Comparison of ENCODE assay signal across 1 cellular context in the genomic region with DNA sequence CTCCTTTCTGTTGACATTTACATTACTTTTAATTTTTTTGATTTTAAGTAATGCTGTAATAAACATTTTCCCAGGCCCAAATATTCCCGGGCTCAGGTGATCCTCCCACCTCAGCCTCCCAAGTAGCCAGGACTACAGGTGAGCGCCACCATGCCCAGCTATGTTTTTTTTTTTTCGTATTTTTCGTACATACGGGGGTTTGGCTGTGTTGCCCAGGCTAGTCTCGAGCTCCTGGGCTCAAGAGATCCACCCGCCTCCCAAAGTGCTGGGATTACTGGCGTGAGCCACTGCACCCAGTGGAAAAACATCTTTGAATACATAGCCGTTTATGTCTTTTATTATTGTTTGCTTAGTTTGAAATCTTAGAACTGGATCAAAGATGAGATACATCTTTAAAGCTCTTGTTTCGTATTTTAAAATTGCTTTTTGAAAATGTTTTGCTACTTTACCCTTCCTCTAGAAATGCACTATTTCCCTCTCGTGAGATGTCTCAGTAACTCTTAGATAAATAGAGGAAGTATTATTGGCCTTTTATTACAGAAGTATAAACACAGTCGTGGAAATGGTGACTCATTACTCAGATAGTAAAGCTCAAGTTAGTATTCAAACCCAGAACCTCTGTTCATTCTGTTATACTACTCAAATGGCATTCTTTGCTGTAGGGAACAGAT.
TF ChIP-seq lines count a peak whose summit lies in the region.

No MANE protein-coding gene starts in this region.

TF ChIP-seq in K562, 482 proteins besides CTCF, POLR2A, EP300 and RAD21 (continued from another document and continues in another):
- TF ChIP-seq, protein P1, sequence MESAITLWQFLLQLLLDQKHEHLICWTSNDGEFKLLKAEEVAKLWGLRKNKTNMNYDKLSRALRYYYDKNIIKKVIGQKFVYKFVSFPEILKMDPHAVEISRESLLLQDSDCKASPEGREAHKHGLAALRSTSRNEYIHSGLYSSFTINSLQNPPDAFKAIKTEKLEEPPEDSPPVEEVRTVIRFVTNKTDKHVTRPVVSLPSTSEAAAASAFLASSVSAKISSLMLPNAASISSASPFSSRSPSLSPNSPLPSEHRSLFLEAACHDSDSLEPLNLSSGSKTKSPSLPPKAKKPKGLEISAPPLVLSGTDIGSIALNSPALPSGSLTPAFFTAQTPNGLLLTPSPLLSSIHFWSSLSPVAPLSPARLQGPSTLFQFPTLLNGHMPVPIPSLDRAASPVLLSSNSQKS (CRISPR knock-in tag; IDR thresholded peaks at IDR 0.05): no peak
- TF ChIP-seq HDAC8 (tag; IDR thresholded peaks at IDR 0.05) (no peak), ARNT (IDR thresholded peaks at IDR 0.05) (no peak), POLR2B (IDR thresholded peaks at IDR 0.05; ENCODE audit: low read depth, partially characterized antibody) (no peak), MEIS2 (IDR thresholded peaks at IDR 0.05; ENCODE audit: partially characterized antibody) (no peak), HDAC1 (IDR thresholded peaks at IDR 0.05) (0 out of 4 replicates have a peak, but pooled peaks of 1 of the 2 experiments have one; percentile 31), XRCC4 (IDR thresholded peaks at IDR 0.05; ENCODE audit: extremely low read depth, insufficient read depth, insufficient read length) (no peak), ZNF444 (CRISPR knock-in tag; IDR thresholded peaks at IDR 0.05) (no peak), HNRNPK (IDR thresholded peaks at IDR 0.05; ENCODE audit: low read depth, low read length, poor library complexity, severe bottlenecking) (no peak), NCOR1 (IDR thresholded peaks at IDR 0.05) (no peak), ZNF347 (CRISPR knock-in tag; IDR thresholded peaks at IDR 0.05; ENCODE audit: low read depth) (no peak), MECOM (CRISPR knock-in tag; IDR thresholded peaks at IDR 0.05) (peak; percentile 14; the same call in 1 of the 2 replicates), BMI1 (IDR thresholded peaks at IDR 0.05; ENCODE audit: low read length) (no peak), ELF1 (tag; IDR thresholded peaks at IDR 0.05) (0 out of 2 replicates have a peak, but pooled peaks have one; percentile 26), FOXK2 (conservative IDR thresholded peaks at IDR 0.05 in 1 of 2, IDR thresholded peaks at IDR 0.05 in 1 of 2; ENCODE audit: low read depth in 2 of 2) (0 out of 4 replicates have a peak, but pooled peaks of 1 of the 2 experiments have one; percentile 41), SMC3 (conservative IDR thresholded peaks at IDR 0.05; ENCODE audit: insufficient read depth, low read depth, low read length) (no peak), DDX20 (tag; IDR thresholded peaks at IDR 0.05; ENCODE audit: low read depth) (no peak), DPF2 (IDR thresholded peaks at IDR 0.05) (peak; percentile 86), ZNF79 (CRISPR knock-in tag; IDR thresholded peaks at IDR 0.05; ENCODE audit: low read depth) (no peak), CREM (IDR thresholded peaks at IDR 0.05; ENCODE audit: low read depth) (no peak), ZNF778 (CRISPR knock-in tag; IDR thresholded peaks at IDR 0.05) (no peak), FOXA3 (CRISPR knock-in tag; conservative IDR thresholded peaks at IDR 0.05 in 1 of 2, IDR thresholded peaks at IDR 0.05 in 1 of 2) (peak in 1 of 2 experiments; percentile 68; a peak in 2 of 4 replicates), SUPT5H (IDR thresholded peaks at IDR 0.05) (no peak), ZNF717 (CRISPR knock-in tag; IDR thresholded peaks at IDR 0.05) (no peak), JUNB (CRISPR knock-in tag; conservative IDR thresholded peaks at IDR 0.05) (no peak; the same call in 1 of the 2 replicates), TAF9B (IDR thresholded peaks at IDR 0.05; ENCODE audit: partially characterized antibody) (no peak), ZBTB7A (IDR thresholded peaks at IDR 0.05; ENCODE audit: borderline replicate concordance, control insufficient read depth, low read depth, low read length) (no peak), U2AF2 (optimal IDR thresholded peaks at IDR 0.05; ENCODE audit: low read depth, low read length) (no peak), ZNF561 (CRISPR knock-in tag; conservative IDR thresholded peaks at IDR 0.05) (no peak)
- TF ChIP-seq, protein P2, sequence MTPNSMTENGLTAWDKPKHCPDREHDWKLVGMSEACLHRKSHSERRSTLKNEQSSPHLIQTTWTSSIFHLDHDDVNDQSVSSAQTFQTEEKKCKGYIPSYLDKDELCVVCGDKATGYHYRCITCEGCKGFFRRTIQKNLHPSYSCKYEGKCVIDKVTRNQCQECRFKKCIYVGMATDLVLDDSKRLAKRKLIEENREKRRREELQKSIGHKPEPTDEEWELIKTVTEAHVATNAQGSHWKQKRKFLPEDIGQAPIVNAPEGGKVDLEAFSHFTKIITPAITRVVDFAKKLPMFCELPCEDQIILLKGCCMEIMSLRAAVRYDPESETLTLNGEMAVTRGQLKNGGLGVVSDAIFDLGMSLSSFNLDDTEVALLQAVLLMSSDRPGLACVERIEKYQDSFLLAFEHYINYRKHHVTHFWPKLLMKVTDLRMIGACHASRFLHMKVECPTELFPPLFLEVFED (CRISPR knock-in tag; conservative IDR thresholded peaks at IDR 0.05): no peak
- TF ChIP-seq, protein P3, sequence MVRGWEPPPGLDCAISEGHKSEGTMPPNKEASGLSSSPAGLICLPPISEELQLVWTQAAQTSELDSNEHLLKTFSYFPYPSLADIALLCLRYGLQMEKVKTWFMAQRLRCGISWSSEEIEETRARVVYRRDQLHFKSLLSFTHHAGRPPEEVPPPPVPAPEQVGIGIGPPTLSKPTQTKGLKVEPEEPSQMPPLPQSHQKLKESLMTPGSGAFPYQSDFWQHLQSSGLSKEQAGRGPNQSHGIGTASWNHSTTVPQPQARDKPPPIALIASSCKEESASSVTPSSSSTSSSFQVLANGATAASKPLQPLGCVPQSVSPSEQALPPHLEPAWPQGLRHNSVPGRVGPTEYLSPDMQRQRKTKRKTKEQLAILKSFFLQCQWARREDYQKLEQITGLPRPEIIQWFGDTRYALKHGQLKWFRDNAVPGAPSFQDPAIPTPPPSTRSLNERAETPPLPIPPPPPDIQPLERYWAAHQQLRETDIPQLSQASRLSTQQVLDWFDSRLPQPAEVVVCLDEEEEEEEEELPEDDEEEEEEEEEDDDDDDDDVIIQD (CRISPR knock-in tag; IDR thresholded peaks at IDR 0.05): no peak
- TF ChIP-seq, protein P4, sequence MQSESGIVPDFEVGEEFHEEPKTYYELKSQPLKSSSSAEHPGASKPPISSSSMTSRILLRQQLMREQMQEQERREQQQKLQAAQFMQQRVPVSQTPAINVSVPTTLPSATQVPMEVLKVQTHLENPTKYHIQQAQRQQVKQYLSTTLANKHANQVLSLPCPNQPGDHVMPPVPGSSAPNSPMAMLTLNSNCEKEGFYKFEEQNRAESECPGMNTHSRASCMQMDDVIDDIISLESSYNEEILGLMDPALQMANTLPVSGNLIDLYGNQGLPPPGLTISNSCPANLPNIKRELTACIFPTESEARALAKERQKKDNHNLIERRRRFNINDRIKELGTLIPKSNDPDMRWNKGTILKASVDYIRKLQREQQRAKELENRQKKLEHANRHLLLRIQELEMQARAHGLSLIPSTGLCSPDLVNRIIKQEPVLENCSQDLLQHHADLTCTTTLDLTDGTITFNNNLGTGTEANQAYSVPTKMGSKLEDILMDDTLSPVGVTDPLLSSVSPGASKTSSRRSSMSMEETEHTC (IDR thresholded peaks at IDR 0.05): no peak
- TF ChIP-seq, protein P5, sequence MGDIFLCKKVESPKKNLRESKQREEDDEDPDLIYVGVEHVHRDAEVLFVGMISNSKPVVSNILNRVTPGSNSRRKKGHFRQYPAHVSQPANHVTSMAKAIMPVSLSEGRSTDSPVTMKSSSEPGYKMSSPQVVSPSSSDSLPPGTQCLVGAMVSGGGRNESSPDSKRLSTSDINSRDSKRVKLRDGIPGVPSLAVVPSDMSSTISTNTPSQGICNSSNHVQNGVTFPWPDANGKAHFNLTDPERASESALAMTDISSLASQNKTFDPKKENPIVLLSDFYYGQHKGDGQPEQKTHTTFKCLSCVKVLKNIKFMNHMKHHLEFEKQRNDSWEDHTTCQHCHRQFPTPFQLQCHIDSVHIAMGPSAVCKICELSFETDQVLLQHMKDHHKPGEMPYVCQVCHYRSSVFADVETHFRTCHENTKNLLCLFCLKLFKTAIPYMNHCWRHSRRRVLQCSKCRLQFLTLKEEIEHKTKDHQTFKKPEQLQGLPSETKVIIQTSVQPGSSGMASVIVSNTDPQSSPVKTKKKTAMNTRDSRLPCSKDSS (IDR thresholded peaks at IDR 0.05; ENCODE audit: low read depth, partially characterized antibody): no peak
- TF ChIP-seq, protein P6, sequence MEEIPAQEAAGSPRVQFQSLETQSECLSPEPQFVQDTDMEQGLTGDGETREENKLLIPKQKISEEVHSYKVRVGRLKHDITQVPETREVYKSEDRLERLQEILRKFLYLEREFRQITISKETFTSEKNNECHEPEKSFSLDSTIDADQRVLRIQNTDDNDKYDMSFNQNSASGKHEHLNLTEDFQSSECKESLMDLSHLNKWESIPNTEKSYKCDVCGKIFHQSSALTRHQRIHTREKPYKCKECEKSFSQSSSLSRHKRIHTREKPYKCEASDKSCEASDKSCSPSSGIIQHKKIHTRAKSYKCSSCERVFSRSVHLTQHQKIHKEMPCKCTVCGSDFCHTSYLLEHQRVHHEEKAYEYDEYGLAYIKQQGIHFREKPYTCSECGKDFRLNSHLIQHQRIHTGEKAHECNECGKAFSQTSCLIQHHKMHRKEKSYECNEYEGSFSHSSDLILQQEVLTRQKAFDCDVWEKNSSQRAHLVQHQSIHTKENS (CRISPR knock-in tag; IDR thresholded peaks at IDR 0.05): no peak
- TF ChIP-seq, protein P7, sequence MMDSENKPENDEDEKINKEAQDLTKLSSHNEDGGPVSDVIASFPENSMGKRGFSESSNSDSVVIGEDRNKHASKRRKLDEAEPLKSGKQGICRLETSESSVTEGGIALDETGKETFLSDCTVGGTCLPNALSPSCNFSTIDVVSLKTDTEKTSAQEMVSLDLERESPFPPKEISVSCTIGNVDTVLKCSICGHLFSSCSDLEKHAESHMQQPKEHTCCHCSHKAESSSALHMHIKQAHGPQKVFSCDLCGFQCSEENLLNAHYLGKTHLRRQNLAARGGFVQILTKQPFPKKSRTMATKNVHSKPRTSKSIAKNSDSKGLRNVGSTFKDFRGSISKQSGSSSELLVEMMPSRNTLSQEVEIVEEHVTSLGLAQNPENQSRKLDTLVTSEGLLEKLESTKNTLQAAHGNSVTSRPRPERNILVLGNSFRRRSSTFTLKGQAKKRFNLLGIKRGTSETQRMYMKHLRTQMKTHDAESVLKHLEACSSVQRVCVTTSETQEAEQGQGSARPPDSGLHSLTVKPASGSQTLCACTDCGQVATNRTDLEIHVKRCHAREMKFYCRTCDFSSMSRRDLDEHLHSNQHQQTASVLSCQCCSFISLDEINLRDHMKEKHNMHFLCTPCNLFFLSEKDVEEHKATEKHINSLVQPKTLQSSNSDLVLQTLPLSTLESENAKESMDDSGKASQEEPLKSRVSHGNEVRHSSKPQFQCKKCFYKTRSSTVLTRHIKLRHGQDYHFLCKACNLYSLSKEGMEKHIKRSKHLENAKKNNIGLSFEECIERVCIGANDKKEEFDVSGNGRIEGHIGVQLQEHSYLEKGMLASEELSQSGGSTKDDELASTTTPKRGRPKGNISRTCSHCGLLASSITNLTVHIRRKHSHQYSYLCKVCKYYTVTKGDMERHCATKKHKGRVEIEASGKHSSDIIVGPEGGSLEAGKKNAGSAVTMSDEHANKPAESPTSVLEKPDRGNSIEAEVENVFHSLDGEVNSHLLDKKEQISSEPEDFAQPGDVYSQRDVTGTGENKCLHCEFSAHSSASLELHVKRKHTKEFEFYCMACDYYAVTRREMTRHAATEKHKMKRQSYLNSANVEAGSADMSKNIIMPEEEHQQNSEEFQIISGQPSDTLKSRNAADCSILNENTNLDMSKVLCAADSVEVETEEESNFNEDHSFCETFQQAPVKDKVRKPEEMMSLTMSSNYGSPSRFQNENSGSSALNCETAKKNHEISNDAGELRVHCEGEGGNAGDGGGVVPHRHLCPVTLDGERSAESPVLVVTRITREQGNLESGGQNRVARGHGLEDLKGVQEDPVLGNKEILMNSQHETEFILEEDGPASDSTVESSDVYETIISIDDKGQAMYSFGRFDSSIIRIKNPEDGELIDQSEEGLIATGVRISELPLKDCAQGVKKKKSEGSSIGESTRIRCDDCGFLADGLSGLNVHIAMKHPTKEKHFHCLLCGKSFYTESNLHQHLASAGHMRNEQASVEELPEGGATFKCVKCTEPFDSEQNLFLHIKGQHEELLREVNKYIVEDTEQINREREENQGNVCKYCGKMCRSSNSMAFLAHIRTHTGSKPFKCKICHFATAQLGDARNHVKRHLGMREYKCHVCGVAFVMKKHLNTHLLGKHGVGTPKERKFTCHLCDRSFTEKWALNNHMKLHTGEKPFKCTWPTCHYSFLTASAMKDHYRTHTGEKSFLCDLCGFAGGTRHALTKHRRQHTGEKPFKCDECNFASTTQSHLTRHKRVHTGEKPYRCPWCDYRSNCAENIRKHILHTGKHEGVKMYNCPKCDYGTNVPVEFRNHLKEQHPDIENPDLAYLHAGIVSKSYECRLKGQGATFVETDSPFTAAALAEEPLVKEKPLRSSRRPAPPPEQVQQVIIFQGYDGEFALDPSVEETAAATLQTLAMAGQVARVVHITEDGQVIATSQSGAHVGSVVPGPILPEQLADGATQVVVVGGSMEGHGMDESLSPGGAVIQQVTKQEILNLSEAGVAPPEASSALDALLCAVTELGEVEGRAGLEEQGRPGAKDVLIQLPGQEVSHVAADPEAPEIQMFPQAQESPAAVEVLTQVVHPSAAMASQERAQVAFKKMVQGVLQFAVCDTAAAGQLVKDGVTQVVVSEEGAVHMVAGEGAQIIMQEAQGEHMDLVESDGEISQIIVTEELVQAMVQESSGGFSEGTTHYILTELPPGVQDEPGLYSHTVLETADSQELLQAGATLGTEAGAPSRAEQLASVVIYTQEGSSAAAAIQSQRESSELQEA (IDR thresholded peaks at IDR 0.05; ENCODE audit: low read depth): no peak
- TF ChIP-seq, protein P8, sequence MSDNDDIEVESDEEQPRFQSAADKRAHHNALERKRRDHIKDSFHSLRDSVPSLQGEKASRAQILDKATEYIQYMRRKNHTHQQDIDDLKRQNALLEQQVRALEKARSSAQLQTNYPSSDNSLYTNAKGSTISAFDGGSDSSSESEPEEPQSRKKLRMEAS (CRISPR knock-in tag; IDR thresholded peaks at IDR 0.05): no peak
- TF ChIP-seq, protein P9, sequence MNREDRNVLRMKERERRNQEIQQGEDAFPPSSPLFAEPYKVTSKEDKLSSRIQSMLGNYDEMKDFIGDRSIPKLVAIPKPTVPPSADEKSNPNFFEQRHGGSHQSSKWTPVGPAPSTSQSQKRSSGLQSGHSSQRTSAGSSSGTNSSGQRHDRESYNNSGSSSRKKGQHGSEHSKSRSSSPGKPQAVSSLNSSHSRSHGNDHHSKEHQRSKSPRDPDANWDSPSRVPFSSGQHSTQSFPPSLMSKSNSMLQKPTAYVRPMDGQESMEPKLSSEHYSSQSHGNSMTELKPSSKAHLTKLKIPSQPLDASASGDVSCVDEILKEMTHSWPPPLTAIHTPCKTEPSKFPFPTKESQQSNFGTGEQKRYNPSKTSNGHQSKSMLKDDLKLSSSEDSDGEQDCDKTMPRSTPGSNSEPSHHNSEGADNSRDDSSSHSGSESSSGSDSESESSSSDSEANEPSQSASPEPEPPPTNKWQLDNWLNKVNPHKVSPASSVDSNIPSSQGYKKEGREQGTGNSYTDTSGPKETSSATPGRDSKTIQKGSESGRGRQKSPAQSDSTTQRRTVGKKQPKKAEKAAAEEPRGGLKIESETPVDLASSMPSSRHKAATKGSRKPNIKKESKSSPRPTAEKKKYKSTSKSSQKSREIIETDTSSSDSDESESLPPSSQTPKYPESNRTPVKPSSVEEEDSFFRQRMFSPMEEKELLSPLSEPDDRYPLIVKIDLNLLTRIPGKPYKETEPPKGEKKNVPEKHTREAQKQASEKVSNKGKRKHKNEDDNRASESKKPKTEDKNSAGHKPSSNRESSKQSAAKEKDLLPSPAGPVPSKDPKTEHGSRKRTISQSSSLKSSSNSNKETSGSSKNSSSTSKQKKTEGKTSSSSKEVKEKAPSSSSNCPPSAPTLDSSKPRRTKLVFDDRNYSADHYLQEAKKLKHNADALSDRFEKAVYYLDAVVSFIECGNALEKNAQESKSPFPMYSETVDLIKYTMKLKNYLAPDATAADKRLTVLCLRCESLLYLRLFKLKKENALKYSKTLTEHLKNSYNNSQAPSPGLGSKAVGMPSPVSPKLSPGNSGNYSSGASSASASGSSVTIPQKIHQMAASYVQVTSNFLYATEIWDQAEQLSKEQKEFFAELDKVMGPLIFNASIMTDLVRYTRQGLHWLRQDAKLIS (CRISPR knock-in tag; IDR thresholded peaks at IDR 0.05): no peak
